In genomic region chr17:40817103-40817682, GRCh38 we compare ENCODE assay signal across 1 cellular context.
TF ChIP-seq lines count a peak whose summit lies in the region.

No MANE protein-coding gene starts in this region.

TF ChIP-seq in GM23338, 12 proteins besides CTCF, POLR2A, EP300 and RAD21 (continued from another document):
- TF ChIP-seq REST (IDR thresholded peaks at IDR 0.05; ENCODE audit: unreplicated experiment) (no peak), ZNF331 (CRISPR knock-in tag; IDR thresholded peaks at IDR 0.05; ENCODE audit: low read depth) (no peak), JUNB (IDR thresholded peaks at IDR 0.05; ENCODE audit: unreplicated experiment) (no peak), ETS1 (IDR thresholded peaks at IDR 0.05) (no peak)
- TF ChIP-seq, protein P1, sequence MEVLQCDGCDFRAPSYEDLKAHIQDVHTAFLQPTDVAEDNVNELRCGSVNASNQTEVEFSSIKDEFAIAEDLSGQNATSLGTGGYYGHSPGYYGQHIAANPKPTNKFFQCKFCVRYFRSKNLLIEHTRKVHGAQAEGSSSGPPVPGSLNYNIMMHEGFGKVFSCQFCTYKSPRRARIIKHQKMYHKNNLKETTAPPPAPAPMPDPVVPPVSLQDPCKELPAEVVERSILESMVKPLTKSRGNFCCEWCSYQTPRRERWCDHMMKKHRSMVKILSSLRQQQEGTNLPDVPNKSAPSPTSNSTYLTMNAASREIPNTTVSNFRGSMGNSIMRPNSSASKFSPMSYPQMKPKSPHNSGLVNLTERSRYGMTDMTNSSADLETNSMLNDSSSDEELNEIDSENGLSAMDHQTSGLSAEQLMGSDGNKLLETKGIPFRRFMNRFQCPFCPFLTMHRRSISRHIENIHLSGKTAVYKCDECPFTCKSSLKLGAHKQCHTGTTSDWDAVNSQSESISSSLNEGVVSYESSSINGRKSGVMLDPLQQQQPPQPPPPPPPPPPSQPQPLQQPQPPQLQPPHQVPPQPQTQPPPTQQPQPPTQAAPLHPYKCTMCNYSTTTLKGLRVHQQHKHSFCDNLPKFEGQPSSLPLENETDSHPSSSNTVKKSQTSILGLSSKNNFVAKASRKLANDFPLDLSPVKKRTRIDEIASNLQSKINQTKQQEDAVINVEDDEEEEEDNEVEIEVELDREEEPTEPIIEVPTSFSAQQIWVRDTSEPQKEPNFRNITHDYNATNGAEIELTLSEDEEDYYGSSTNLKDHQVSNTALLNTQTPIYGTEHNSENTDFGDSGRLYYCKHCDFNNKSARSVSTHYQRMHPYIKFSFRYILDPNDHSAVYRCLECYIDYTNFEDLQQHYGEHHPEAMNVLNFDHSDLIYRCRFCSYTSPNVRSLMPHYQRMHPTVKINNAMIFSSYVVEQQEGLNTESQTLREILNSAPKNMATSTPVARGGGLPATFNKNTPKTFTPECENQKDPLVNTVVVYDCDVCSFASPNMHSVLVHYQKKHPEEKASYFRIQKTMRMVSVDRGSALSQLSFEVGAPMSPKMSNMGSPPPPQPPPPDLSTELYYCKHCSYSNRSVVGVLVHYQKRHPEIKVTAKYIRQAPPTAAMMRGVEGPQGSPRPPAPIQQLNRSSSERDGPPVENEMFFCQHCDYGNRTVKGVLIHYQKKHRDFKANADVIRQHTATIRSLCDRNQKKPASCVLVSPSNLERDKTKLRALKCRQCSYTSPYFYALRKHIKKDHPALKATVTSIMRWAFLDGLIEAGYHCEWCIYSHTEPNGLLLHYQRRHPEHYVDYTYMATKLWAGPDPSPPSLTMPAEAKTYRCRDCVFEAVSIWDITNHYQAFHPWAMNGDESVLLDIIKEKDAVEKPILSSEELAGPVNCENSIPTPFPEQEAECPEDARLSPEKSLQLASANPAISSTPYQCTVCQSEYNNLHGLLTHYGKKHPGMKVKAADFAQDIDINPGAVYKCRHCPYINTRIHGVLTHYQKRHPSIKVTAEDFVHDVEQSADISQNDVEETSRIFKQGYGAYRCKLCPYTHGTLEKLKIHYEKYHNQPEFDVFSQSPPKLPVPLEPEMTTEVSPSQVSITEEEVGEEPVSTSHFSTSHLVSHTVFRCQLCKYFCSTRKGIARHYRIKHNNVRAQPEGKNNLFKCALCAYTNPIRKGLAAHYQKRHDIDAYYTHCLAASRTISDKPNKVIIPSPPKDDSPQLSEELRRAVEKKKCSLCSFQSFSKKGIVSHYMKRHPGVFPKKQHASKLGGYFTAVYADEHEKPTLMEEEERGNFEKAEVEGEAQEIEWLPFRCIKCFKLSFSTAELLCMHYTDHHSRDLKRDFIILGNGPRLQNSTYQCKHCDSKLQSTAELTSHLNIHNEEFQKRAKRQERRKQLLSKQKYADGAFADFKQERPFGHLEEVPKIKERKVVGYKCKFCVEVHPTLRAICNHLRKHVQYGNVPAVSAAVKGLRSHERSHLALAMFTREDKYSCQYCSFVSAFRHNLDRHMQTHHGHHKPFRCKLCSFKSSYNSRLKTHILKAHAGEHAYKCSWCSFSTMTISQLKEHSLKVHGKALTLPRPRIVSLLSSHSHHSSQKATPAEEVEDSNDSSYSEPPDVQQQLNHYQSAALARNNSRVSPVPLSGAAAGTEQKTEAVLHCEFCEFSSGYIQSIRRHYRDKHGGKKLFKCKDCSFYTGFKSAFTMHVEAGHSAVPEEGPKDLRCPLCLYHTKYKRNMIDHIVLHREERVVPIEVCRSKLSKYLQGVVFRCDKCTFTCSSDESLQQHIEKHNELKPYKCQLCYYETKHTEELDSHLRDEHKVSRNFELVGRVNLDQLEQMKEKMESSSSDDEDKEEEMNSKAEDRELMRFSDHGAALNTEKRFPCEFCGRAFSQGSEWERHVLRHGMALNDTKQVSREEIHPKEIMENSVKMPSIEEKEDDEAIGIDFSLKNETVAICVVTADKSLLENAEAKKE (CRISPR knock-in tag; IDR thresholded peaks at IDR 0.05): no peak
